ENCODE assay signal across 1 cellular context in the genomic region with DNA sequence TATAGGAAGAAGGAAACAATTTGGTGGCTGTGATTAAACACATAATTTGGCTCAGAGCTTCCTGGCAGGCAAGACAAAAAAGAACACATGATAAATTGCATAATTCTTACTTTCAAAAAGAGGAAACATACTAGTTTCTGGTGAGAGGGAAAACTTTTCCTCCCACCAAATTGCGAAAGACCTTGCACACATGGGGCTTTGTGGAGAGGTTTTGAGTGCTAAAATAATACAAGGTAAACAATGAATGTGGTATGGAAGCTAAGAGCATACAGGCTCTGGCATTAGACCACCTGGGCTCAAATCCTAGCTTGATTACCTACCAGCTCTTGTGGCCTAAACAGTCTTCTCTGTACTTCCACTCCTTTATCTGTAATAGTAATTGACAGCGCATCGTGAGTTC.
TF ChIP-seq lines count a peak whose summit lies in the region.

No MANE protein-coding gene starts in this region.

TF ChIP-seq in HepG2, 621 proteins besides CTCF, POLR2A, EP300 and RAD21 (continued from another document and continues in another):
- TF ChIP-seq, protein P1, sequence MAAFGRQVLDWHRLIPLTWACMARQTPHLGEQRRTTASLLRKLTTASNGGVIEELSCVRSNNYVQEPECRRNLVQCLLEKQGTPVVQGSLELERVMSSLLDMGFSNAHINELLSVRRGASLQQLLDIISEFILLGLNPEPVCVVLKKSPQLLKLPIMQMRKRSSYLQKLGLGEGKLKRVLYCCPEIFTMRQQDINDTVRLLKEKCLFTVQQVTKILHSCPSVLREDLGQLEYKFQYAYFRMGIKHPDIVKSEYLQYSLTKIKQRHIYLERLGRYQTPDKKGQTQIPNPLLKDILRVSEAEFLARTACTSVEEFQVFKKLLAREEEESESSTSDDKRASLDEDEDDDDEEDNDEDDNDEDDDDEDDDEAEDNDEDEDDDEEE (CRISPR knock-in tag; IDR thresholded peaks at IDR 0.05) = no peak
- peak; percentile 90; the same call in 1 of the 2 replicates for TF ChIP-seq FOXJ3 (CRISPR knock-in tag; IDR thresholded peaks at IDR 0.05; ENCODE audit: borderline replicate concordance)
- TF ChIP-seq, protein P2, sequence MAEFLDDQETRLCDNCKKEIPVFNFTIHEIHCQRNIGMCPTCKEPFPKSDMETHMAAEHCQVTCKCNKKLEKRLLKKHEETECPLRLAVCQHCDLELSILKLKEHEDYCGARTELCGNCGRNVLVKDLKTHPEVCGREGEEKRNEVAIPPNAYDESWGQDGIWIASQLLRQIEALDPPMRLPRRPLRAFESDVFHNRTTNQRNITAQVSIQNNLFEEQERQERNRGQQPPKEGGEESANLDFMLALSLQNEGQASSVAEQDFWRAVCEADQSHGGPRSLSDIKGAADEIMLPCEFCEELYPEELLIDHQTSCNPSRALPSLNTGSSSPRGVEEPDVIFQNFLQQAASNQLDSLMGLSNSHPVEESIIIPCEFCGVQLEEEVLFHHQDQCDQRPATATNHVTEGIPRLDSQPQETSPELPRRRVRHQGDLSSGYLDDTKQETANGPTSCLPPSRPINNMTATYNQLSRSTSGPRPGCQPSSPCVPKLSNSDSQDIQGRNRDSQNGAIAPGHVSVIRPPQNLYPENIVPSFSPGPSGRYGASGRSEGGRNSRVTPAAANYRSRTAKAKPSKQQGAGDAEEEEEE (CRISPR knock-in tag; IDR thresholded peaks at IDR 0.05; ENCODE audit: borderline replicate concordance) = no peak
- TF ChIP-seq ZNF333 (CRISPR knock-in tag; IDR thresholded peaks at IDR 0.05; ENCODE audit: borderline replicate concordance) = no peak
- no peak for TF ChIP-seq DMAP1 (CRISPR knock-in tag; IDR thresholded peaks at IDR 0.05)
- TF ChIP-seq, protein P3, sequence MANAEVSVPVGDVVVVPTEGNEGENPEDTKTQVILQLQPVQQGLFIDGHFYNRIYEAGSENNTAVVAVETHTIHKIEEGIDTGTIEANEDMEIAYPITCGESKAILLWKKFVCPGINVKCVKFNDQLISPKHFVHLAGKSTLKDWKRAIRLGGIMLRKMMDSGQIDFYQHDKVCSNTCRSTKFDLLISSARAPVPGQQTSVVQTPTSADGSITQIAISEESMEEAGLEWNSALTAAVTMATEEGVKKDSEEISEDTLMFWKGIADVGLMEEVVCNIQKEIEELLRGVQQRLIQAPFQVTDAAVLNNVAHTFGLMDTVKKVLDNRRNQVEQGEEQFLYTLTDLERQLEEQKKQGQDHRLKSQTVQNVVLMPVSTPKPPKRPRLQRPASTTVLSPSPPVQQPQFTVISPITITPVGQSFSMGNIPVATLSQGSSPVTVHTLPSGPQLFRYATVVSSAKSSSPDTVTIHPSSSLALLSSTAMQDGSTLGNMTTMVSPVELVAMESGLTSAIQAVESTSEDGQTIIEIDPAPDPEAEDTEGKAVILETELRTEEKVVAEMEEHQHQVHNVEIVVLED (CRISPR knock-in tag; IDR thresholded peaks at IDR 0.05; ENCODE audit: borderline replicate concordance) = no peak
- no peak for TF ChIP-seq HCFC1 (IDR thresholded peaks at IDR 0.05; ENCODE audit: low read depth, low read length)
- TF ChIP-seq ZFP36 (IDR thresholded peaks at IDR 0.05; ENCODE audit: borderline replicate concordance, low read depth, low read length, partially characterized antibody) = no peak
- TF ChIP-seq ZNF850 (CRISPR knock-in tag; conservative IDR thresholded peaks at IDR 0.05) = no peak
- no peak for TF ChIP-seq ZFP82 (CRISPR knock-in tag; IDR thresholded peaks at IDR 0.05; ENCODE audit: borderline replicate concordance)
- TF ChIP-seq CREM (IDR thresholded peaks at IDR 0.05) = peak; percentile 35; the same call in 1 of the 2 replicates
- no peak for TF ChIP-seq CREM (CRISPR knock-in tag; IDR thresholded peaks at IDR 0.05)
- no peak for TF ChIP-seq MATR3 (CRISPR knock-in tag; IDR thresholded peaks at IDR 0.05)
- no peak for TF ChIP-seq ZFP37 (CRISPR knock-in tag; IDR thresholded peaks at IDR 0.05; ENCODE audit: borderline replicate concordance)
- no peak for TF ChIP-seq ZNF839 (CRISPR knock-in tag; IDR thresholded peaks at IDR 0.05; ENCODE audit: borderline replicate concordance)
- 0 out of 2 replicates have a peak, but pooled peaks have one; percentile 43 for TF ChIP-seq ZMYM2 (CRISPR knock-in tag; IDR thresholded peaks at IDR 0.05)
- no peak for TF ChIP-seq ZNF337 (CRISPR knock-in tag; IDR thresholded peaks at IDR 0.05; ENCODE audit: borderline replicate concordance, low read depth)
- TF ChIP-seq, protein P4, sequence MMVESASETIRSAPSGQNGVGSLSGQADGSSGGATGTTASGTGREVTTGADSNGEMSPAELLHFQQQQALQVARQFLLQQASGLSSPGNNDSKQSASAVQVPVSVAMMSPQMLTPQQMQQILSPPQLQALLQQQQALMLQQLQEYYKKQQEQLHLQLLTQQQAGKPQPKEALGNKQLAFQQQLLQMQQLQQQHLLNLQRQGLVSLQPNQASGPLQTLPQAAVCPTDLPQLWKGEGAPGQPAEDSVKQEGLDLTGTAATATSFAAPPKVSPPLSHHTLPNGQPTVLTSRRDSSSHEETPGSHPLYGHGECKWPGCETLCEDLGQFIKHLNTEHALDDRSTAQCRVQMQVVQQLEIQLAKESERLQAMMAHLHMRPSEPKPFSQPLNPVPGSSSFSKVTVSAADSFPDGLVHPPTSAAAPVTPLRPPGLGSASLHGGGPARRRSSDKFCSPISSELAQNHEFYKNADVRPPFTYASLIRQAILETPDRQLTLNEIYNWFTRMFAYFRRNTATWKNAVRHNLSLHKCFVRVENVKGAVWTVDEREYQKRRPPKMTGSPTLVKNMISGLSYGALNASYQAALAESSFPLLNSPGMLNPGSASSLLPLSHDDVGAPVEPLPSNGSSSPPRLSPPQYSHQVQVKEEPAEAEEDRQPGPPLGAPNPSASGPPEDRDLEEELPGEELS (CRISPR knock-in tag; IDR thresholded peaks at IDR 0.05) = peak; percentile 50
- no peak; the same call in 1 of the 2 replicates for TF ChIP-seq PPARG (CRISPR knock-in tag; conservative IDR thresholded peaks at IDR 0.05)
- TF ChIP-seq, protein P5, sequence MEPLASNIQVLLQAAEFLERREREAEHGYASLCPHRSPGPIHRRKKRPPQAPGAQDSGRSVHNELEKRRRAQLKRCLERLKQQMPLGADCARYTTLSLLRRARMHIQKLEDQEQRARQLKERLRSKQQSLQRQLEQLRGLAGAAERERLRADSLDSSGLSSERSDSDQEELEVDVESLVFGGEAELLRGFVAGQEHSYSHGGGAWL (CRISPR knock-in tag; IDR thresholded peaks at IDR 0.05) = no peak
- no peak for TF ChIP-seq POLR2AphosphoS5 (IDR thresholded peaks at IDR 0.05; ENCODE audit: low read depth, low read length)
- TF ChIP-seq CEBPB (IDR thresholded peaks at IDR 0.05; ENCODE audit: borderline replicate concordance, low read depth, low read length) = peak; percentile 93
- no peak for TF ChIP-seq RORA (CRISPR knock-in tag; IDR thresholded peaks at IDR 0.05)
- no peak for TF ChIP-seq ZNF564 (CRISPR knock-in tag; IDR thresholded peaks at IDR 0.05)
- TF ChIP-seq, protein P6, sequence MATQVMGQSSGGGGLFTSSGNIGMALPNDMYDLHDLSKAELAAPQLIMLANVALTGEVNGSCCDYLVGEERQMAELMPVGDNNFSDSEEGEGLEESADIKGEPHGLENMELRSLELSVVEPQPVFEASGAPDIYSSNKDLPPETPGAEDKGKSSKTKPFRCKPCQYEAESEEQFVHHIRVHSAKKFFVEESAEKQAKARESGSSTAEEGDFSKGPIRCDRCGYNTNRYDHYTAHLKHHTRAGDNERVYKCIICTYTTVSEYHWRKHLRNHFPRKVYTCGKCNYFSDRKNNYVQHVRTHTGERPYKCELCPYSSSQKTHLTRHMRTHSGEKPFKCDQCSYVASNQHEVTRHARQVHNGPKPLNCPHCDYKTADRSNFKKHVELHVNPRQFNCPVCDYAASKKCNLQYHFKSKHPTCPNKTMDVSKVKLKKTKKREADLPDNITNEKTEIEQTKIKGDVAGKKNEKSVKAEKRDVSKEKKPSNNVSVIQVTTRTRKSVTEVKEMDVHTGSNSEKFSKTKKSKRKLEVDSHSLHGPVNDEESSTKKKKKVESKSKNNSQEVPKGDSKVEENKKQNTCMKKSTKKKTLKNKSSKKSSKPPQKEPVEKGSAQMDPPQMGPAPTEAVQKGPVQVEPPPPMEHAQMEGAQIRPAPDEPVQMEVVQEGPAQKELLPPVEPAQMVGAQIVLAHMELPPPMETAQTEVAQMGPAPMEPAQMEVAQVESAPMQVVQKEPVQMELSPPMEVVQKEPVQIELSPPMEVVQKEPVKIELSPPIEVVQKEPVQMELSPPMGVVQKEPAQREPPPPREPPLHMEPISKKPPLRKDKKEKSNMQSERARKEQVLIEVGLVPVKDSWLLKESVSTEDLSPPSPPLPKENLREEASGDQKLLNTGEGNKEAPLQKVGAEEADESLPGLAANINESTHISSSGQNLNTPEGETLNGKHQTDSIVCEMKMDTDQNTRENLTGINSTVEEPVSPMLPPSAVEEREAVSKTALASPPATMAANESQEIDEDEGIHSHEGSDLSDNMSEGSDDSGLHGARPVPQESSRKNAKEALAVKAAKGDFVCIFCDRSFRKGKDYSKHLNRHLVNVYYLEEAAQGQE (IDR thresholded peaks at IDR 0.05; ENCODE audit: borderline replicate concordance in 1 of 2, low read depth in 1 of 2, low read length in 2 of 2) = no peak
- TF ChIP-seq JDP2 (CRISPR knock-in tag; IDR thresholded peaks at IDR 0.05; ENCODE audit: borderline replicate concordance) = no peak
- TF ChIP-seq ZNF776 (CRISPR knock-in tag; IDR thresholded peaks at IDR 0.05) = no peak
- TF ChIP-seq ZNF775 (CRISPR knock-in tag; IDR thresholded peaks at IDR 0.05; ENCODE audit: borderline replicate concordance) = no peak
- TF ChIP-seq ZNF549 (CRISPR knock-in tag; IDR thresholded peaks at IDR 0.05) = no peak
- no peak for TF ChIP-seq AKAP8 (CRISPR knock-in tag; IDR thresholded peaks at IDR 0.05)
- no peak for TF ChIP-seq ZNF10 (CRISPR knock-in tag; IDR thresholded peaks at IDR 0.05; ENCODE audit: borderline replicate concordance, low read depth)
- no peak for TF ChIP-seq WIZ (CRISPR knock-in tag; IDR thresholded peaks at IDR 0.05)
- TF ChIP-seq, protein P7, sequence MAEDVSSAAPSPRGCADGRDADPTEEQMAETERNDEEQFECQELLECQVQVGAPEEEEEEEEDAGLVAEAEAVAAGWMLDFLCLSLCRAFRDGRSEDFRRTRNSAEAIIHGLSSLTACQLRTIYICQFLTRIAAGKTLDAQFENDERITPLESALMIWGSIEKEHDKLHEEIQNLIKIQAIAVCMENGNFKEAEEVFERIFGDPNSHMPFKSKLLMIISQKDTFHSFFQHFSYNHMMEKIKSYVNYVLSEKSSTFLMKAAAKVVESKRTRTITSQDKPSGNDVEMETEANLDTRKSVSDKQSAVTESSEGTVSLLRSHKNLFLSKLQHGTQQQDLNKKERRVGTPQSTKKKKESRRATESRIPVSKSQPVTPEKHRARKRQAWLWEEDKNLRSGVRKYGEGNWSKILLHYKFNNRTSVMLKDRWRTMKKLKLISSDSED (CRISPR knock-in tag; IDR thresholded peaks at IDR 0.05) = no peak
- no peak for TF ChIP-seq DPF2 (CRISPR knock-in tag; IDR thresholded peaks at IDR 0.05; ENCODE audit: borderline replicate concordance, low read depth)
- TF ChIP-seq, protein P8, sequence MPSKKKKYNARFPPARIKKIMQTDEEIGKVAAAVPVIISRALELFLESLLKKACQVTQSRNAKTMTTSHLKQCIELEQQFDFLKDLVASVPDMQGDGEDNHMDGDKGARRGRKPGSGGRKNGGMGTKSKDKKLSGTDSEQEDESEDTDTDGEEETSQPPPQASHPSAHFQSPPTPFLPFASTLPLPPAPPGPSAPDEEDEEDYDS (CRISPR knock-in tag; IDR thresholded peaks at IDR 0.05) = no peak
- no peak for TF ChIP-seq CBX2 (IDR thresholded peaks at IDR 0.05; ENCODE audit: low read depth, low read length)
- TF ChIP-seq CBX2 (CRISPR knock-in tag; IDR thresholded peaks at IDR 0.05; ENCODE audit: low read depth) = no peak
- no peak for TF ChIP-seq ZFP36L1 (CRISPR knock-in tag; IDR thresholded peaks at IDR 0.05)
- TF ChIP-seq, protein P9, sequence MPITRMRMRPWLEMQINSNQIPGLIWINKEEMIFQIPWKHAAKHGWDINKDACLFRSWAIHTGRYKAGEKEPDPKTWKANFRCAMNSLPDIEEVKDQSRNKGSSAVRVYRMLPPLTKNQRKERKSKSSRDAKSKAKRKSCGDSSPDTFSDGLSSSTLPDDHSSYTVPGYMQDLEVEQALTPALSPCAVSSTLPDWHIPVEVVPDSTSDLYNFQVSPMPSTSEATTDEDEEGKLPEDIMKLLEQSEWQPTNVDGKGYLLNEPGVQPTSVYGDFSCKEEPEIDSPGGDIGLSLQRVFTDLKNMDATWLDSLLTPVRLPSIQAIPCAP (CRISPR knock-in tag; IDR thresholded peaks at IDR 0.05; ENCODE audit: low read depth) = no peak
- no peak for TF ChIP-seq RARG (CRISPR knock-in tag; IDR thresholded peaks at IDR 0.05; ENCODE audit: low read depth)
- TF ChIP-seq ZFY (CRISPR knock-in tag; IDR thresholded peaks at IDR 0.05) = no peak
- TF ChIP-seq RFX3 (CRISPR knock-in tag; IDR thresholded peaks at IDR 0.05) = no peak
- TF ChIP-seq, protein P10, sequence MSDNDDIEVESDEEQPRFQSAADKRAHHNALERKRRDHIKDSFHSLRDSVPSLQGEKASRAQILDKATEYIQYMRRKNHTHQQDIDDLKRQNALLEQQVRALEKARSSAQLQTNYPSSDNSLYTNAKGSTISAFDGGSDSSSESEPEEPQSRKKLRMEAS (IDR thresholded peaks at IDR 0.05) = no peak
- TF ChIP-seq, protein P11, sequence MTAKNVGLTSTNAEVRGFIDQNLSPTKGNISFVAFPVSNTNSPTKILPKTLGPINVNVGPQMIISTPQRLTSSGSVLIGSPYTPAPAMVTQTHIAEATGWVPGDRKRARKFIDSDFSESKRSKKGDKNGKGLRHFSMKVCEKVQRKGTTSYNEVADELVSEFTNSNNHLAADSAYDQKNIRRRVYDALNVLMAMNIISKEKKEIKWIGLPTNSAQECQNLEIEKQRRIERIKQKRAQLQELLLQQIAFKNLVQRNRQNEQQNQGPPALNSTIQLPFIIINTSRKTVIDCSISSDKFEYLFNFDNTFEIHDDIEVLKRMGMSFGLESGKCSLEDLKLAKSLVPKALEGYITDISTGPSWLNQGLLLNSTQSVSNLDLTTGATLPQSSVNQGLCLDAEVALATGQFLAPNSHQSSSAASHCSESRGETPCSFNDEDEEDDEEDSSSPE (CRISPR knock-in tag; IDR thresholded peaks at IDR 0.05) = peak; percentile 46; the same call in 1 of the 2 replicates
- no peak for TF ChIP-seq SRSF1 (optimal IDR thresholded peaks at IDR 0.05; ENCODE audit: low read depth, low read length)
- TF ChIP-seq CREB1 (IDR thresholded peaks at IDR 0.05) = no peak
- peak; percentile 49; the same call in 1 of the 2 replicates for TF ChIP-seq CREB1 (CRISPR knock-in tag; IDR thresholded peaks at IDR 0.05)
- TF ChIP-seq, protein P12, sequence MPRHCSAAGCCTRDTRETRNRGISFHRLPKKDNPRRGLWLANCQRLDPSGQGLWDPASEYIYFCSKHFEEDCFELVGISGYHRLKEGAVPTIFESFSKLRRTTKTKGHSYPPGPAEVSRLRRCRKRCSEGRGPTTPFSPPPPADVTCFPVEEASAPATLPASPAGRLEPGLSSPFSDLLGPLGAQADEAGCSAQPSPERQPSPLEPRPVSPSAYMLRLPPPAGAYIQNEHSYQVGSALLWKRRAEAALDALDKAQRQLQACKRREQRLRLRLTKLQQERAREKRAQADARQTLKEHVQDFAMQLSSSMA (CRISPR knock-in tag; IDR thresholded peaks at IDR 0.05) = no peak
- peak; percentile 56; the same call in 1 of the 2 replicates for TF ChIP-seq ZMYM4 (CRISPR knock-in tag; IDR thresholded peaks at IDR 0.05)
- TF ChIP-seq, protein P13, sequence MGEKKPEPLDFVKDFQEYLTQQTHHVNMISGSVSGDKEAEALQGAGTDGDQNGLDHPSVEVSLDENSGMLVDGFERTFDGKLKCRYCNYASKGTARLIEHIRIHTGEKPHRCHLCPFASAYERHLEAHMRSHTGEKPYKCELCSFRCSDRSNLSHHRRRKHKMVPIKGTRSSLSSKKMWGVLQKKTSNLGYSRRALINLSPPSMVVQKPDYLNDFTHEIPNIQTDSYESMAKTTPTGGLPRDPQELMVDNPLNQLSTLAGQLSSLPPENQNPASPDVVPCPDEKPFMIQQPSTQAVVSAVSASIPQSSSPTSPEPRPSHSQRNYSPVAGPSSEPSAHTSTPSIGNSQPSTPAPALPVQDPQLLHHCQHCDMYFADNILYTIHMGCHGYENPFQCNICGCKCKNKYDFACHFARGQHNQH (CRISPR knock-in tag; IDR thresholded peaks at IDR 0.05) = peak; percentile 45; the same call in 1 of the 2 replicates
